In genomic region chr1:32817159-32817814, GRCh38 we compare ENCODE assay signal across 8 cellular contexts. TPM values are rescaled to one million over a fixed set of nuclear protein-coding genes. Genes with fewer than 3 reads are reported as not detected.
DNase-seq lines count a peak whose midpoint lies in the region; ATAC-seq and TF ChIP-seq lines count a peak whose summit lies in the region.

S100PBP (plus strand) TSS chr1:32817653; CDS start chr1:32826100, 8,447 bp downstream.
YARS1 (minus strand) TSS chr1:32817358; CDS start chr1:32817244, 114 bp downstream.

- CTCF ChIA-PET in activated B cell treated with CpG ODN at 0.5 μM for 24 hours (lab: Charles Lee): no interaction called here

- H3K4me3 ChIP-seq in spleen: peak within 1 kb of the TSS; percentile 74 to 100 (median 98)

- 0 to 1% (median 1%) methylated on average over 40 to 55 of the region's 55 CpGs for WGBS in spleen, 5 donors

- DNase-seq in AG08395 (ENCODE audit: low spot score): peak; percentile 99
- peak; percentile 99 for DNase-seq in NCI-H345 (lab: John Stamatoyannopoulos, UW)
- DNase-seq in activated B cell treated with CpG ODN at 0.5 μM for 24 hours: peak; percentile 100
- DNase-seq in caudate nucleus (lab: John Stamatoyannopoulos, UW): peak; percentile 71 to 100 (median 99)
- peak; percentile 99 for DNase-seq in immature natural killer cell
- peak; percentile 100 for DNase-seq in spleen

- intact Hi-C loops in activated B cell treated with CpG ODN at 0.5 μM for 24 hours (cut with micrococcal nuclease): loop anchor here (1.0 to 10.0 kb wide), 12 partner anchors 18 to 1520 kb away; partner anchors contain the start of genes AZIN2, KHDRBS1, PTP4A2 and RNF19B
- intact Hi-C loops in spleen (cut with DNase I; ENCODE audit: low total_unique reads): no loop called here

- no peaks in the 10 kb centered on the region for H3K9me3 ChIP-seq in spleen

- TF ChIP-seq CTCF in activated B cell treated with CpG ODN at 0.5 μM for 24 hours (IDR thresholded peaks at IDR 0.05): no peak
- peak in 10 of 11 experiments; percentile 7 to 69 (median 36) for TF ChIP-seq CTCF in spleen (IDR thresholded peaks at IDR 0.05 in 8 of 11, conservative IDR thresholded peaks at IDR 0.05 in 3 of 11)

- H3K27ac ChIP-seq in caudate nucleus (ENCODE audit: low read depth, low read length) (peak within 1 kb of the TSS; percentile 90), spleen (peak within 1 kb of the TSS; percentile 85 to 98 (median 96))

- no peaks in the 10 kb centered on the region for H3K27me3 Mint-ChIP-seq in activated B cell treated with CpG ODN at 0.5 μM for 24 hours
- H3K27me3 Mint-ChIP-seq in immature natural killer cell (ENCODE audit: low read depth in 3 of 3): peaks cover 2 to 7% (median 4%) of the 10 kb centered on the region in 3 donors

- H3K9me3 Mint-ChIP-seq in activated B cell treated with CpG ODN at 0.5 μM for 24 hours (no peaks in the 10 kb centered on the region), immature natural killer cell (no peaks in the 10 kb centered on the region)

- peak; percentile 87 for ATAC-seq in HG03196 (IDR thresholded peaks at IDR 0.05; ENCODE audit: unreplicated experiment)
- ATAC-seq in activated B cell treated with CpG ODN at 0.5 μM for 24 hours (ENCODE audit: low read depth): peak; percentile 91

- H3K4me1 ChIP-seq in spleen: peaks cover 29 to 89% (median 65%) of the 10 kb centered on the region in 6 donors

- TF ChIP-seq POLR2A in GM18951 (IDR thresholded peaks at IDR 0.05; ENCODE audit: extremely low read depth, insufficient read depth, insufficient read length) (peak; percentile 83), spleen (IDR thresholded peaks at IDR 0.05) (peak in 2 of 3 donors; percentile 24 to 89)

- POLR2A ChIA-PET in activated B cell treated with CpG ODN at 0.5 μM for 24 hours (lab: Charles Lee): interaction anchor here (0.6 to 2.1 kb wide), 13 partner anchors 9 to 638 kb away, joined by 3 to 16 read pairs (median 5); partner anchors contain the start of genes BSDC1, MARCKSL1, RBBP4 and RNF19B

- peaks cover 66% of the 10 kb centered on the region for H3K4me1 Mint-ChIP-seq in activated B cell treated with CpG ODN at 0.5 μM for 24 hours
- peaks cover 74 to 84% of the 10 kb centered on the region in 2 donors for H3K4me1 Mint-ChIP-seq in immature natural killer cell

- in situ Hi-C loops in GM18951 (cut with MboI; ENCODE audit: low sequenced_read_pairs, unreplicated experiment): no loop called here

- H3K27me3 ChIP-seq in spleen (replicated peaks in 1 of 7): no peaks in the 10 kb centered on the region

- H3K36me3 ChIP-seq in spleen: peaks cover 0 to 7% (median 0%) of the 10 kb centered on the region in 6 donors

- H3K36me3 Mint-ChIP-seq in activated B cell treated with CpG ODN at 0.5 μM for 24 hours (ENCODE audit: low read depth): peaks cover 40% of the 10 kb centered on the region
- H3K36me3 Mint-ChIP-seq in immature natural killer cell: peaks cover 8 to 14% (median 13%) of the 10 kb centered on the region in 3 donors

- H3K4me3 Mint-ChIP-seq in activated B cell treated with CpG ODN at 0.5 μM for 24 hours (peak within 1 kb of the TSS; percentile 94), immature natural killer cell (peak within 1 kb of the TSS; percentile 88 to 99 (median 96))

- H3K27ac Mint-ChIP-seq in activated B cell treated with CpG ODN at 0.5 μM for 24 hours (peak within 1 kb of the TSS; percentile 85), immature natural killer cell (peak within 1 kb of the TSS; percentile 81 to 96 (median 94))

RNA-seq across cellular contexts. Expression of gene S100PBP, which starts in this region (rescaled TPM):
- total RNA-seq in activated B cell treated with CpG ODN at 0.5 μM for 24 hours (43.0 and 50.5 TPM in 2 replicates), spleen (10 to 100 TPM; 44.1 to 76.3 (median 56.8) TPM)
- polyA plus RNA-seq in immature natural killer cell (10 to 100 TPM in 2 of 3 donors, 1 to 10 TPM in 1; 9.9 to 21.4 (median 15.8) TPM), spleen (10 to 100 TPM; 15.5 to 25.8 (median 17.4) TPM)

RNA-seq across cellular contexts. Expression of gene YARS1, which starts in this region (rescaled TPM):
- total RNA-seq in activated B cell treated with CpG ODN at 0.5 μM for 24 hours (219 and 232 TPM in 2 replicates), spleen (100 to 1,000 TPM in 1 of 7 donors, 10 to 100 TPM in 6; 46.5 to 112 (median 60.2) TPM)
- polyA plus RNA-seq in immature natural killer cell (100 to 1,000 TPM; 103 to 168 (median 129) TPM), spleen (10 to 100 TPM; 25.7 to 28.7 (median 27.8) TPM)

Comparison
In these comparisons a context has a peak if more than half of its experiments do, and no peak if none do; other contexts are left out.
1. Peak in every context shown above with its lines: DNase-seq, ATAC-seq, H3K4me3 ChIP-seq and H3K27ac ChIP-seq.